ENCODE assay signal across 22 cellular contexts in genomic region chr14:55508676-55509075, GRCh38.
"Had no signal": no experiment of that assay in that cellular context is flagged by ENCODE, and none has a peak within 500 bp of the region (broad histone marks: within the 10 kb centered on the region; RNA-seq: fewer than 3 reads in every experiment).

No MANE protein-coding gene starts in this region.

- H3K27ac Mint-ChIP-seq: effector memory CD8-positive, alpha-beta T cell; immature natural killer cell; naive thymus-derived CD8-positive, alpha-beta T cell; nephron progenitor cell; stimulated activated effector memory CD8-positive, alpha-beta T cell treated with anti-CD3 and anti-CD28 coated beads, Interleukin-12 subunit alpha, Interleukin-12 subunit beta, amount 100 ng/mL, for 72 hours had no signal

- FAIRE-seq: keratinocyte had no signal

- H3K4me3 Mint-ChIP-seq: effector memory CD8-positive, alpha-beta T cell; immature natural killer cell; naive thymus-derived CD8-positive, alpha-beta T cell; nephron progenitor cell; stimulated activated effector memory CD8-positive, alpha-beta T cell treated with anti-CD3 and anti-CD28 coated beads, Interleukin-12 subunit alpha, Interleukin-12 subunit beta, amount 100 ng/mL, for 72 hours had no signal

- H3K4me1 ChIP-seq: lower lobe of right lung, prostate gland, right atrium auricular region, tibial nerve, upper lobe of right lung, uterus had no signal

- H3K9me3 Mint-ChIP-seq: effector memory CD8-positive, alpha-beta T cell; immature natural killer cell; stimulated activated effector memory CD8-positive, alpha-beta T cell treated with anti-CD3 and anti-CD28 coated beads, Interleukin-12 subunit alpha, Interleukin-12 subunit beta, amount 100 ng/mL, for 72 hours had no signal

- H3K36me3 Mint-ChIP-seq: immature natural killer cell; stimulated activated effector memory CD8-positive, alpha-beta T cell treated with anti-CD3 and anti-CD28 coated beads, Interleukin-12 subunit alpha, Interleukin-12 subunit beta, amount 100 ng/mL, for 72 hours had no signal

- H3K4me3 ChIP-seq: coronary artery, lower lobe of right lung, prostate gland, right atrium auricular region, thoracic aorta, tibial nerve, upper lobe of right lung, uterus had no signal

- H3K9me3 ChIP-seq: lower lobe of right lung, prostate gland, right atrium auricular region, thoracic aorta, upper lobe of right lung, uterus had no signal

- H3K27ac ChIP-seq: coronary artery, lower lobe of right lung, prostate gland, right atrium auricular region, thoracic aorta, tibial nerve, upper lobe of right lung, uterus had no signal

- H3K4me1 Mint-ChIP-seq: immature natural killer cell; naive thymus-derived CD8-positive, alpha-beta T cell; nephron progenitor cell; stimulated activated effector memory CD8-positive, alpha-beta T cell treated with anti-CD3 and anti-CD28 coated beads, Interleukin-12 subunit alpha, Interleukin-12 subunit beta, amount 100 ng/mL, for 72 hours had no signal

- H3K36me3 ChIP-seq: lower lobe of right lung, prostate gland, right atrium auricular region, thoracic aorta, tibial nerve, upper lobe of right lung, uterus had no signal

- H3K27me3 ChIP-seq: right atrium auricular region, tibial nerve, upper lobe of right lung, uterus had no signal

- ATAC-seq: effector memory CD8-positive, alpha-beta T cell; left ventricle myocardium superior; lower lobe of right lung; naive thymus-derived CD8-positive, alpha-beta T cell; sciatic nerve; stimulated activated effector memory CD8-positive, alpha-beta T cell treated with anti-CD3 and anti-CD28 coated beads, Interleukin-12 subunit alpha, Interleukin-12 subunit beta, amount 100 ng/mL, for 72 hours; stimulated activated naive CD8-positive, alpha-beta T cell treated with anti-CD3 and anti-CD28 coated beads, Interleukin-15, Interleukin-2, amounts not matched to agents 100 U/mL and 50 U/mL, for 24 hours; upper lobe of right lung had no signal

- DNase-seq: effector memory CD8-positive, alpha-beta T cell; foreskin melanocyte; hypothalamus; immature natural killer cell; left ventricle myocardium superior; lower lobe of right lung; naive thymus-derived CD8-positive, alpha-beta T cell; nephron progenitor cell; nucleus accumbens; stimulated activated CD4-positive, alpha-beta T cell treated with anti-CD3 and anti-CD28 coated beads, Interleukin-2, amount 100 ng/mL, for 24 hours; stimulated activated CD4-positive, alpha-beta T cell treated with anti-CD3 and anti-CD28 coated beads, Interleukin-4, amount 100 ng/mL, for 24 hours; stimulated activated naive CD8-positive, alpha-beta T cell treated with anti-CD3 and anti-CD28 coated beads, Interleukin-15, Interleukin-2, amounts not matched to agents 100 U/mL and 50 U/mL, for 24 hours; upper lobe of right lung; uterus had no signal
